In genomic region chr19:51921949-51922348, GRCh38 we compare ENCODE assay signal across 17 cellular contexts. TPM values are rescaled to one million over a fixed set of nuclear protein-coding genes. Genes with fewer than 3 reads are reported as not detected.
DNase-seq lines count a peak whose midpoint lies in the region; ATAC-seq and TF ChIP-seq lines count a peak whose summit lies in the region.
"Had no signal": no experiment of that assay in that cellular context is flagged by ENCODE, and none has a peak within 500 bp of the region (broad histone marks: within the 10 kb centered on the region; RNA-seq: fewer than 3 reads in every experiment).

No MANE protein-coding gene starts in this region.

- H3K4me3 ChIP-seq in subcutaneous abdominal adipose tissue (ENCODE audit: low read depth in 1 of 5, low read length in 5 of 5) (peak overlapping the region; percentile 25 to 61 (median 36)), upper lobe of left lung (no peak overlapping the region)
- H3K4me3 ChIP-seq: MG63 had no signal

- H3K9ac ChIP-seq in subcutaneous abdominal adipose tissue (ENCODE audit: low read length in 5 of 5) = no peak overlapping the region
- H3K9ac ChIP-seq: KMS-11 had no signal

- H3K27ac Mint-ChIP-seq in endothelial cell (ENCODE audit: unreplicated experiment) = no peak overlapping the region
- H3K27ac Mint-ChIP-seq: CD4-positive, alpha-beta memory T cell had no signal

- TF ChIP-seq CTCF in endothelial cell (IDR thresholded peaks at IDR 0.05; ENCODE audit: unreplicated experiment) = no peak
- no peak for TF ChIP-seq CTCF in upper lobe of left lung (IDR thresholded peaks at IDR 0.05)

- 90 to 94% methylated on average over 8 of the region's 8 CpGs for WGBS in upper lobe of left lung, 2 donors

- H3K27ac ChIP-seq in subcutaneous abdominal adipose tissue (ENCODE audit: low read depth, low read length) (no peak overlapping the region), upper lobe of left lung (no peak overlapping the region)
- H3K27ac ChIP-seq: KMS-11 had no signal

- peaks cover 33% of the 10 kb centered on the region for H3K36me3 Mint-ChIP-seq in endothelial cell (ENCODE audit: low read depth, unreplicated experiment)

- H3K36me3 ChIP-seq in subcutaneous abdominal adipose tissue (ENCODE audit: control insufficient read depth in 5 of 5, insufficient read depth in 5 of 5, low read length in 5 of 5) (no peaks in the 10 kb centered on the region), upper lobe of left lung (no peaks in the 10 kb centered on the region)
- H3K36me3 ChIP-seq: MG63 had no signal

- no peak for ATAC-seq in upper lobe of left lung (ENCODE audit: low FRiP score in 2 of 2)

- peaks cover 10% of the 10 kb centered on the region for H3K27me3 Mint-ChIP-seq in endothelial cell (ENCODE audit: unreplicated experiment)

- H3K4me1 ChIP-seq in subcutaneous abdominal adipose tissue (ENCODE audit: control insufficient read depth in 5 of 5, insufficient read depth in 5 of 5, low read length in 5 of 5) (peaks cover 0 to 8% (median 6%) of the 10 kb centered on the region in 5 donors), upper lobe of left lung (peaks cover 0 to 8% (median 0%) of the 10 kb centered on the region in 4 donors)

- no peak for TF ChIP-seq POLR2A in upper lobe of left lung (IDR thresholded peaks at IDR 0.05)

- TF ChIP-seq EP300 in upper lobe of left lung (IDR thresholded peaks at IDR 0.05) = no peak

- H3K9me3 ChIP-seq in subcutaneous abdominal adipose tissue (ENCODE audit: control insufficient read depth in 5 of 5, low read length in 5 of 5) = peaks cover 39 to 77% (median 55%) of the 10 kb centered on the region in 5 donors
- peaks cover 27 to 70% (median 50%) of the 10 kb centered on the region in 4 donors for H3K9me3 ChIP-seq in upper lobe of left lung

- DNase-seq in stimulated activated CD4-positive, alpha-beta T cell treated with anti-CD3 and anti-CD28 coated beads, Interleukin-4, amount 100 ng/mL, for 1 hour = peak; percentile 4
- DNase-seq in stimulated activated CD4-positive, alpha-beta T cell treated with anti-CD3 and anti-CD28 coated beads, Interleukin-15, amount 100 ng/mL, for 24 hours = no peak
- DNase-seq in RPMI7951 (ENCODE audit: low read depth) = peak; percentile 14
- DNase-seq in endothelial cell (ENCODE audit: low spot score) = no peak
- no peak for DNase-seq in upper lobe of left lung
- no peak for DNase-seq in NCI-H1105 treated with DMSO at 0.1 percent for 48 hours (lab: John Stamatoyannopoulos, UW)
- DNase-seq in DMS79 (lab: John Stamatoyannopoulos, UW) = no peak
- DNase-seq: ACHN; CD4-positive, alpha-beta memory T cell; MG63; NCI-H1092 treated with DMSO at 0.1 percent for 48 hours; NCI-H1694 treated with DMSO at 0.1 percent for 48 hours; NCI-H446 treated with DMSO at 0.1 percent for 48 hours; NCI-H748 treated with DMSO at 0.1 percent for 48 hours; SHP77 treated with DMSO at 0.1 percent for 48 hours had no signal

- peaks cover 5% of the 10 kb centered on the region for H3K4me1 Mint-ChIP-seq in endothelial cell (ENCODE audit: unreplicated experiment)

- no peaks in the 10 kb centered on the region for H3K27me3 ChIP-seq in subcutaneous abdominal adipose tissue (ENCODE audit: control insufficient read depth in 5 of 5, insufficient read depth in 4 of 5, low read length in 5 of 5)
- H3K27me3 ChIP-seq in upper lobe of left lung = no peaks in the 10 kb centered on the region
- H3K27me3 ChIP-seq: MG63 had no signal

- peaks cover 57% of the 10 kb centered on the region for H3K9me3 Mint-ChIP-seq in endothelial cell (ENCODE audit: unreplicated experiment)

- peak overlapping the region; percentile 44 for H3K4me3 Mint-ChIP-seq in endothelial cell (ENCODE audit: unreplicated experiment)
- H3K4me3 Mint-ChIP-seq: CD4-positive, alpha-beta memory T cell had no signal

RNA-seq across cellular contexts. Expression of gene ZNF613, which starts 5.3 kb away (rescaled TPM):
- 3.7 and 4.6 TPM in 2 replicates for total RNA-seq in RPMI7951 (2014; rRNA removed; shearing (Covaris generic))
- total RNA-seq in endothelial cell (ENCODE audit: unreplicated experiment) (10.9 TPM), upper lobe of left lung (1 to 10 TPM; 3.1 to 8.2 (median 6.1) TPM)

RNA-seq across cellular contexts. Expression of gene ZNF649, which starts 17.1 kb away (rescaled TPM):
- total RNA-seq in RPMI7951 (2014; rRNA removed; shearing (Covaris generic)) = 7.8 and 10.1 TPM in 2 replicates
- total RNA-seq in endothelial cell (ENCODE audit: unreplicated experiment) (17.2 TPM), upper lobe of left lung (10 to 100 TPM in 5 of 6 donors, 1 to 10 TPM in 1; 6.3 to 37.7 (median 11.5) TPM)

RNA-seq across cellular contexts. Expression of gene ZNF577, which starts 34.2 kb away (rescaled TPM):
- total RNA-seq in RPMI7951 (2014; rRNA removed; shearing (Covaris generic)) = 3.3 and 3.7 TPM in 2 replicates
- 9.3 TPM for total RNA-seq in endothelial cell (ENCODE audit: unreplicated experiment)
- total RNA-seq in upper lobe of left lung = 10 to 100 TPM in 3 of 6 donors, 1 to 10 TPM in 3; 7.4 to 82.8 (median 12.1) TPM

Comparison
In these comparisons a context has a peak if more than half of its experiments do, and no peak if none do; other contexts are left out.
1. DNase-seq: peak in stimulated activated CD4-positive, alpha-beta T cell treated with anti-CD3 and anti-CD28 coated beads, Interleukin-4, amount 100 ng/mL, for 1 hour (single experiment) and RPMI7951 (single experiment); none in stimulated activated CD4-positive, alpha-beta T cell treated with anti-CD3 and anti-CD28 coated beads, Interleukin-15, amount 100 ng/mL, for 24 hours (single experiment), endothelial cell (single experiment), upper lobe of left lung (0 of 2), NCI-H1105 treated with DMSO at 0.1 percent for 48 hours (single experiment) and DMS79 (single experiment).
2. H3K4me3 ChIP-seq: peak in subcutaneous abdominal adipose tissue (5 of 5); none in upper lobe of left lung (0 of 4).